ENCODE assay signal across 24 cellular contexts in the genomic region with DNA sequence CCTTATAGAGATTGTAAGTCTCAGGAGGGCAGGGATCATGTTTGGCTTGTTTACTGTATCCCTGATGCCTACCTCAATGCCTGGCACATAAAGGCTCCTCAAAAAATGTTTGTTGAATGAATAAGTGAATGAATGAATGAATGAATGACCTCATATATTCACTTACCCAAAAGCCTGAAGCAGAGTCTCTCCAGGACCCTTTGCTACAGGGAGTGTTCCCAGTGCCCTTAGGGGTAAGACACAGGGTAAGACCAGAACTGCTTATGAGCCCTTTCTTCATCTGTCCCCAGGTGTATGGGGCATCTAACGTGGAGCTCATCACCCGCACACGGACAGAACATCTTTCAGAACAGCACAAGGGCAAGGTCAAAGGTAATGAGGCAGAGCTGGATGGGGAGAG. TPM values are rescaled to one million over a fixed set of nuclear protein-coding genes. Genes with fewer than 3 reads are reported as not detected.
DNase-seq lines count a peak whose midpoint lies in the region; ATAC-seq, FAIRE-seq and TF ChIP-seq lines count a peak whose summit lies in the region.
"Had no signal": no experiment of that assay in that cellular context is flagged by ENCODE, and none has a peak within 500 bp of the region (broad histone marks: within the 10 kb centered on the region; RNA-seq: fewer than 3 reads in every experiment).

No MANE protein-coding gene starts in this region.

- no TSS peak for BruUV-seq in GM12878 (replicated peaks; lab: Mats Ljungman, UMichigan)

- SMC1A ChIA-PET in GM12878 (lab: Charles Lee; ENCODE audit: uncharacterized antibody, unreplicated experiment), result no interaction called here

- WGBS in GM12878 (ENCODE audit: insufficient coverage, insufficient replicate concordance, low lambda C conversion rate, missing lambda C conversion rate), result 87% methylated on average over 3 of the region's 3 CpGs

- intact Hi-C loops in GM12878 (cut with micrococcal nuclease; ENCODE audit: unreplicated experiment), result loop anchor here (10.0 kb wide), 2 partner anchors 76 to 324 kb away; a partner anchor contains a TSS
- intact Hi-C loops in upper lobe of right lung (cut with DNase I), result no loop called here

- no peak overlapping the region for H3K27ac Mint-ChIP-seq in activated T-cell treated with anti-CD3 and anti-CD28 coated beads, Interleukin-2, amount 50 U/mL, for 72 hours
- H3K27ac Mint-ChIP-seq: CD14-positive monocyte; CD4-positive, CD25-positive, alpha-beta regulatory T cell had no signal

- no peaks in the 10 kb centered on the region for H3K36me3 Mint-ChIP-seq in activated T-cell treated with anti-CD3 and anti-CD28 coated beads, Interleukin-2, amount 50 U/mL, for 72 hours (ENCODE audit: insufficient read depth in 2 of 2)
- H3K36me3 Mint-ChIP-seq: CD14-positive monocyte; CD4-positive, CD25-positive, alpha-beta regulatory T cell; CD8-positive, alpha-beta memory T cell had no signal

- no peak overlapping the region for H3K4me3 ChIP-seq in GM12878
- H3K4me3 ChIP-seq in osteoblast (ENCODE audit: insufficient read depth, low read length), result no peak overlapping the region
- H3K4me3 ChIP-seq in upper lobe of right lung, result no peak overlapping the region
- H3K4me3 ChIP-seq: A549, BLaER1 had no signal

- no peaks in the 10 kb centered on the region for H3K9me3 Mint-ChIP-seq in activated T-cell treated with anti-CD3 and anti-CD28 coated beads, Interleukin-2, amount 50 U/mL, for 72 hours
- H3K9me3 Mint-ChIP-seq: CD4-positive, alpha-beta memory T cell; CD4-positive, CD25-positive, alpha-beta regulatory T cell; CD8-positive, alpha-beta memory T cell had no signal

- RAD21 ChIA-PET in GM12878 (lab: Charles Lee; ENCODE audit: unreplicated experiment), result interaction anchor here (0.6 kb wide), 1 partner anchor 169 kb away, joined by 3 read pairs; no protein-coding TSS in a partner anchor

- no peak overlapping the region for H3K9ac ChIP-seq in GM12878 (ENCODE audit: control insufficient read depth, insufficient read depth, low read length)
- H3K9ac ChIP-seq: BLaER1 had no signal

- CTCF ChIA-PET in GM12878 (lab: Yijun Ruan, JAX), result no interaction called here

- no peak overlapping the region for H3K27ac ChIP-seq in GM12878 (ENCODE audit: control insufficient read depth, insufficient read depth)
- no peak overlapping the region for H3K27ac ChIP-seq in osteoblast (ENCODE audit: low read depth, low read length)
- H3K27ac ChIP-seq in upper lobe of right lung, result no peak overlapping the region
- H3K27ac ChIP-seq: 22Rv1, A549, BLaER1 had no signal

- TF ChIP-seq POLR2A in GM12878 (IDR thresholded peaks at IDR 0.05; ENCODE audit: low read depth, low read length), result no peak

- TF ChIP-seq CTCF in GM12878 (IDR thresholded peaks at IDR 0.05 in 2 of 3, conservative IDR thresholded peaks at IDR 0.05 in 1 of 3; ENCODE audit: control insufficient read depth in 2 of 3, extremely low read depth in 1 of 3, insufficient read depth in 1 of 3, low read depth in 3 of 3, low read length in 3 of 3) (no peak), osteoblast (IDR thresholded peaks at IDR 0.05; ENCODE audit: extremely low read depth, low read depth, low read length) (no peak), upper lobe of right lung (IDR thresholded peaks at IDR 0.05) (no peak)

- H3K36me3 ChIP-seq in GM12878 (ENCODE audit: control insufficient read depth in 2 of 2, insufficient read depth in 2 of 2, low read length in 1 of 2) (no peaks in the 10 kb centered on the region), osteoblast (ENCODE audit: insufficient read depth, low read length) (no peaks in the 10 kb centered on the region), upper lobe of right lung (no peaks in the 10 kb centered on the region)

- TF ChIP-seq RAD21 in GM12878 (IDR thresholded peaks at IDR 0.05; ENCODE audit: insufficient read depth, low read depth, low read length), result no peak

- no peak for TF ChIP-seq EP300 in GM12878 (IDR thresholded peaks at IDR 0.05; ENCODE audit: borderline replicate concordance in 1 of 2, control insufficient read depth in 1 of 2, low read depth in 2 of 2, low read length in 2 of 2)

- H3K4me1 ChIP-seq in GM12878 (ENCODE audit: control insufficient read depth, insufficient read depth, low read length) (peaks cover 14% of the 10 kb centered on the region), osteoblast (ENCODE audit: insufficient read depth, low read length) (peaks cover 6% of the 10 kb centered on the region), upper lobe of right lung (peaks cover 20% of the 10 kb centered on the region)
- H3K4me1 ChIP-seq: BE2C had no signal

- no peak overlapping the region for H3K4me3 Mint-ChIP-seq in activated T-cell treated with anti-CD3 and anti-CD28 coated beads, Interleukin-2, amount 50 U/mL, for 72 hours
- H3K4me3 Mint-ChIP-seq: CD14-positive monocyte had no signal

- H3K27me3 ChIP-seq in GM12878 (replicated peaks in 1 of 2; ENCODE audit: control insufficient read depth in 2 of 2, insufficient read depth in 2 of 2, low read length in 1 of 2) (no peaks in the 10 kb centered on the region), osteoblast (ENCODE audit: insufficient read depth, low read length) (no peaks in the 10 kb centered on the region), upper lobe of right lung (no peaks in the 10 kb centered on the region)
- H3K27me3 ChIP-seq: BE2C, BLaER1 had no signal

- peak; percentile 1 for DNase-seq in Ammon's horn (ENCODE audit: low spot score)
- DNase-seq in GM12878 (ENCODE audit: low read depth, low spot score), result no peak
- DNase-seq in osteoblast (ENCODE audit: insufficient read length, low spot score, missing footprints), result peak; percentile 60
- DNase-seq in upper lobe of right lung, result peak; percentile 26
- no peak for DNase-seq in activated T-cell treated with anti-CD3 and anti-CD28 coated beads, Interleukin-2, amount 50 U/mL, for 72 hours
- DNase-seq in GOT3 (lab: John Stamatoyannopoulos, UW), result no peak
- DNase-seq: AML-193; BE2C; C1 segment of cervical spinal cord; CD4-positive, alpha-beta memory T cell; CD4-positive, CD25-positive, alpha-beta regulatory T cell; CD8-positive, alpha-beta memory T cell; COR-L47; DMS79 treated with DMSO at 0.1 percent for 48 hours; GF-D8 had no signal

- H2AFZ ChIP-seq in GM12878 (ENCODE audit: control insufficient read depth, low read depth, low read length) (no peak overlapping the region), osteoblast (ENCODE audit: low read length) (no peak overlapping the region)

- H3K4me1 Mint-ChIP-seq in activated T-cell treated with anti-CD3 and anti-CD28 coated beads, Interleukin-2, amount 50 U/mL, for 72 hours (ENCODE audit: low read depth), result peaks cover 16% of the 10 kb centered on the region

- no peak for FAIRE-seq in GM12878 (lab: Jason Lieb, UNC)
- FAIRE-seq: A549, D721Med, G401.6, GM12892, GM18507 had no signal

- no peaks in the 10 kb centered on the region for H3K27me3 Mint-ChIP-seq in activated T-cell treated with anti-CD3 and anti-CD28 coated beads, Interleukin-2, amount 50 U/mL, for 72 hours (ENCODE audit: low read depth)
- H3K27me3 Mint-ChIP-seq: CD4-positive, alpha-beta memory T cell; CD4-positive, CD25-positive, alpha-beta regulatory T cell; CD8-positive, alpha-beta memory T cell had no signal

- in situ Hi-C loops in GM12878 (cut with MboI), result no loop called here

- POLR2A ChIA-PET in GM12878 (lab: Charles Lee), result no interaction called here

- H3K4me2 ChIP-seq in GM12878 (ENCODE audit: control insufficient read depth, insufficient read depth) (no peak overlapping the region), osteoblast (ENCODE audit: insufficient read depth, low read length) (no peak overlapping the region)
- H3K4me2 ChIP-seq: A549, BLaER1 had no signal

- no peaks in the 10 kb centered on the region for H3K9me3 ChIP-seq in GM12878 (replicated peaks; ENCODE audit: control insufficient read depth, insufficient read depth, low read length)
- no peaks in the 10 kb centered on the region for H3K9me3 ChIP-seq in osteoblast (ENCODE audit: low read depth, low read length)
- no peaks in the 10 kb centered on the region for H3K9me3 ChIP-seq in upper lobe of right lung
- H3K9me3 ChIP-seq: A549, BE2C, BLaER1 had no signal

- no peak for ATAC-seq in GM12878
- no peak for ATAC-seq in upper lobe of right lung
- no peak for ATAC-seq in activated T-cell treated with anti-CD3 and anti-CD28 coated beads, Interleukin-2, amount 50 U/mL, for 72 hours (replicated peaks in 1 of 2)
- ATAC-seq in HG02798 (IDR thresholded peaks at IDR 0.05; ENCODE audit: poor library complexity, unreplicated experiment), result no peak
- ATAC-seq: A549 had no signal

- no peaks in the 10 kb centered on the region for H4K20me1 ChIP-seq in GM12878 (ENCODE audit: control insufficient read depth, insufficient read depth)
- no peaks in the 10 kb centered on the region for H4K20me1 ChIP-seq in osteoblast (ENCODE audit: insufficient read depth, low read length)

- H3K79me2 ChIP-seq in GM12878 (ENCODE audit: control insufficient read depth, insufficient read depth, low read length), result no peaks in the 10 kb centered on the region
- no peaks in the 10 kb centered on the region for H3K79me2 ChIP-seq in osteoblast (ENCODE audit: insufficient read depth, low read length)

RNA-seq across cellular contexts. Expression of a gene that starts 12.3 kb away (rescaled TPM):
- 4.0 and 4.3 TPM in 2 replicates for total RNA-seq in GM12878 (2013; cell fraction: nucleolus; rRNA removed)
- 2.6 and 3.6 TPM in 2 replicates for total RNA-seq in GM12878 (2014; rRNA removed)
- 0.63 and 0.69 TPM in 2 replicates for total RNA-seq in GM12878 (2014; rRNA removed; fragmentation: Illumina TruSeq; extraction: Trizol)
- 3.2 and 3.7 TPM in 2 replicates for total RNA-seq in GM12878 (2021)
- polyA plus RNA-seq in GM12878 (2011; ENCODE audit: low read depth), result 0.80 TPM
- polyA plus RNA-seq in GM12878 (2011; rRNA removed), result 0.69 and 0.87 TPM in 2 replicates
- polyA plus RNA-seq in GM12878 (2011; cell fraction: cytosol; rRNA removed), result 0.60 and 0.99 TPM in 2 replicates
- 12.2 and 15.8 TPM in 2 replicates for polyA plus RNA-seq in GM12878 (2011; cell fraction: nucleus; rRNA removed)
- 2.5 and 2.6 TPM in 2 replicates for polyA plus RNA-seq in GM12878 (2012)
- 1.3 and 1.9 TPM in 2 replicates for polyA plus RNA-seq in GM12878 (2014; fragmentation: Illumina TruSeq; extraction: Trizol)
- under 1 TPM in 1 of 2 experiments, not detected in 1; 0.26 TPM for polyA plus RNA-seq in GM12878 (2014; fragmentation: Nextera tagmentation; extraction: Ambion mirVana)
- 5.0 and 5.4 TPM in 2 replicates for polyA plus RNA-seq in GM12878 (2014; rRNA removed)
- 1 to 10 TPM; 1.7 to 3.3 TPM for polyA plus RNA-seq in GM12878 (2016; fragmentation: Nextera tagmentation; extraction: Ambion mirVana)
- polyA minus RNA-seq in GM12878 (2011; rRNA and poly(A)+ RNA removed), result 0.72 and 1.2 TPM in 2 replicates
- not detected in 2 replicates for polyA minus RNA-seq in GM12878 (2011; cell fraction: cytosol; rRNA and poly(A)+ RNA removed)
- 1.6 and 2.0 TPM in 2 replicates for polyA minus RNA-seq in GM12878 (2011; cell fraction: nucleus; rRNA and poly(A)+ RNA removed)
- total RNA-seq in osteoblast, result 12.7 and 20.3 TPM in 2 replicates
- 7.7 TPM for total RNA-seq in upper lobe of right lung
- total RNA-seq in activated T-cell treated with anti-CD3 and anti-CD28 coated beads, Interleukin-2, amount 50 U/mL, for 72 hours, result 10 to 100 TPM; 10.4 to 13.9 TPM
- polyA plus RNA-seq: CD14-positive monocyte; CD4-positive, alpha-beta memory T cell had no signal

RNA-seq across cellular contexts. Expression of a gene that starts 17.5 kb away (rescaled TPM):
- 12.6 and 16.8 TPM in 2 replicates for total RNA-seq in GM12878 (2013; cell fraction: nucleolus; rRNA removed)
- total RNA-seq in GM12878 (2014; rRNA removed) (7.1 and 8.5 TPM in 2 replicates), GM12878 (2014; rRNA removed; fragmentation: Illumina TruSeq; extraction: Trizol) (2.5 and 2.9 TPM in 2 replicates), GM12878 (2021) (14.0 and 15.0 TPM in 2 replicates), osteoblast (13.0 and 18.5 TPM in 2 replicates), upper lobe of right lung (6.8 TPM)
- 0.56 TPM for polyA plus RNA-seq in GM12878 (2011; ENCODE audit: low read depth)
- polyA plus RNA-seq in GM12878 (2011; rRNA removed) (1.3 and 3.0 TPM in 2 replicates), GM12878 (2014; fragmentation: Illumina TruSeq; extraction: Trizol) (1.5 and 4.0 TPM in 2 replicates), GM12878 (2014; fragmentation: Nextera tagmentation; extraction: Ambion mirVana) (under 1 TPM; 0.18 to 0.53 TPM), GM12878 (2014; rRNA removed) (14.9 and 15.9 TPM in 2 replicates), GM12878 (2016; fragmentation: Nextera tagmentation; extraction: Ambion mirVana) (1 to 10 TPM; 1.6 to 2.1 TPM)
- polyA plus RNA-seq in GM12878 (2011; cell fraction: cytosol; rRNA removed), result 3.2 and 6.8 TPM in 2 replicates
- polyA plus RNA-seq in GM12878 (2011; cell fraction: nucleus; rRNA removed), result 64.3 and 77.7 TPM in 2 replicates
- 2.0 and 3.5 TPM in 2 replicates for polyA plus RNA-seq in GM12878 (2012)
- 2.6 and 5.8 TPM in 2 replicates for polyA minus RNA-seq in GM12878 (2011; rRNA and poly(A)+ RNA removed)
- 3.2 and 4.6 TPM in 2 replicates for polyA minus RNA-seq in GM12878 (2011; cell fraction: cytosol; rRNA and poly(A)+ RNA removed)
- 8.9 and 16.6 TPM in 2 replicates for polyA minus RNA-seq in GM12878 (2011; cell fraction: nucleus; rRNA and poly(A)+ RNA removed)
- total RNA-seq in activated T-cell treated with anti-CD3 and anti-CD28 coated beads, Interleukin-2, amount 50 U/mL, for 72 hours, result 10 to 100 TPM in 1 of 2 donors, 1 to 10 TPM in 1; 7.9 to 13.5 TPM
- polyA plus RNA-seq: CD14-positive monocyte; CD4-positive, alpha-beta memory T cell had no signal

RNA-seq across cellular contexts. Expression of a gene that starts 20.9 kb away (rescaled TPM):
- 31.4 and 40.8 TPM in 2 replicates for total RNA-seq in GM12878 (2013; cell fraction: nucleolus; rRNA removed)
- total RNA-seq in GM12878 (2014; rRNA removed), result 24.2 and 30.6 TPM in 2 replicates
- total RNA-seq in GM12878 (2014; rRNA removed; fragmentation: Illumina TruSeq; extraction: Trizol), result 15.4 and 16.1 TPM in 2 replicates
- 45.1 and 45.3 TPM in 2 replicates for total RNA-seq in GM12878 (2021)
- polyA plus RNA-seq in GM12878 (2011; ENCODE audit: low read depth), result 6.9 TPM
- polyA plus RNA-seq in GM12878 (2011; rRNA removed), result 11.3 and 25.6 TPM in 2 replicates
- 19.7 and 24.9 TPM in 2 replicates for polyA plus RNA-seq in GM12878 (2011; cell fraction: cytosol; rRNA removed)
- 76.5 and 89.1 TPM in 2 replicates for polyA plus RNA-seq in GM12878 (2011; cell fraction: nucleus; rRNA removed)
- polyA plus RNA-seq in GM12878 (2012), result 19.0 and 19.4 TPM in 2 replicates
- 20.0 and 32.4 TPM in 2 replicates for polyA plus RNA-seq in GM12878 (2014; fragmentation: Illumina TruSeq; extraction: Trizol)
- polyA plus RNA-seq in GM12878 (2014; fragmentation: Nextera tagmentation; extraction: Ambion mirVana), result under 1 TPM; 0.24 to 0.58 TPM
- 33.7 and 34.2 TPM in 2 replicates for polyA plus RNA-seq in GM12878 (2014; rRNA removed)
- polyA plus RNA-seq in GM12878 (2016; fragmentation: Nextera tagmentation; extraction: Ambion mirVana), result 1 to 10 TPM; 4.4 to 4.9 TPM
- 24.4 and 31.5 TPM in 2 replicates for polyA minus RNA-seq in GM12878 (2011; rRNA and poly(A)+ RNA removed)
- 15.8 and 24.1 TPM in 2 replicates for polyA minus RNA-seq in GM12878 (2011; cell fraction: cytosol; rRNA and poly(A)+ RNA removed)
- 33.0 and 56.8 TPM in 2 replicates for polyA minus RNA-seq in GM12878 (2011; cell fraction: nucleus; rRNA and poly(A)+ RNA removed)
- 31.8 and 34.4 TPM in 2 replicates for total RNA-seq in osteoblast
- 64.8 TPM for total RNA-seq in upper lobe of right lung
- 10 to 100 TPM; 45.0 to 47.4 TPM for total RNA-seq in activated T-cell treated with anti-CD3 and anti-CD28 coated beads, Interleukin-2, amount 50 U/mL, for 72 hours

RNA-seq across cellular contexts. Expression of a gene that starts 41.9 kb away (rescaled TPM):
- total RNA-seq in GM12878 (2013; cell fraction: nucleolus; rRNA removed), result 36.6 and 40.4 TPM in 2 replicates
- 30.9 and 33.4 TPM in 2 replicates for total RNA-seq in GM12878 (2014; rRNA removed)
- 8.6 and 10.4 TPM in 2 replicates for total RNA-seq in GM12878 (2014; rRNA removed; fragmentation: Illumina TruSeq; extraction: Trizol)
- total RNA-seq in GM12878 (2021), result 38.5 and 40.1 TPM in 2 replicates
- polyA plus RNA-seq in GM12878 (2011; ENCODE audit: low read depth), result 5.4 TPM
- polyA plus RNA-seq in GM12878 (2011; rRNA removed), result 5.5 and 8.8 TPM in 2 replicates
- polyA plus RNA-seq in GM12878 (2011; cell fraction: cytosol; rRNA removed), result 9.9 and 18.4 TPM in 2 replicates
- polyA plus RNA-seq in GM12878 (2011; cell fraction: nucleus; rRNA removed), result 229 and 261 TPM in 2 replicates
- polyA plus RNA-seq in GM12878 (2012), result 25.2 and 26.9 TPM in 2 replicates
- 0.97 and 4.5 TPM in 2 replicates for polyA plus RNA-seq in GM12878 (2014; fragmentation: Illumina TruSeq; extraction: Trizol)
- under 1 TPM in 1 of 2 experiments, not detected in 1; 0.31 TPM for polyA plus RNA-seq in GM12878 (2014; fragmentation: Nextera tagmentation; extraction: Ambion mirVana)
- 45.1 and 54.2 TPM in 2 replicates for polyA plus RNA-seq in GM12878 (2014; rRNA removed)
- polyA plus RNA-seq in GM12878 (2016; fragmentation: Nextera tagmentation; extraction: Ambion mirVana), result 10 to 100 TPM; 19.5 to 22.9 TPM
- polyA minus RNA-seq in GM12878 (2011; rRNA and poly(A)+ RNA removed), result 3.3 and 10.7 TPM in 2 replicates
- polyA minus RNA-seq in GM12878 (2011; cell fraction: cytosol; rRNA and poly(A)+ RNA removed), result 4.1 and 7.7 TPM in 2 replicates
- polyA minus RNA-seq in GM12878 (2011; cell fraction: nucleus; rRNA and poly(A)+ RNA removed), result 26.0 and 38.0 TPM in 2 replicates
- 57.2 and 57.5 TPM in 2 replicates for total RNA-seq in osteoblast
- total RNA-seq in upper lobe of right lung, result 51.9 TPM
- total RNA-seq in activated T-cell treated with anti-CD3 and anti-CD28 coated beads, Interleukin-2, amount 50 U/mL, for 72 hours, result 100 to 1,000 TPM in 1 of 2 donors, 10 to 100 TPM in 1; 77.4 to 103 TPM

RNA-seq across cellular contexts. Expression of a gene that starts 43.6 kb away (rescaled TPM):
- total RNA-seq in GM12878 (2013; cell fraction: nucleolus; rRNA removed), result 7.5 and 8.0 TPM in 2 replicates
- total RNA-seq in GM12878 (2014; rRNA removed) (6.5 and 7.5 TPM in 2 replicates), GM12878 (2014; rRNA removed; fragmentation: Illumina TruSeq; extraction: Trizol) (5.1 and 5.2 TPM in 2 replicates), GM12878 (2021) (9.0 and 9.2 TPM in 2 replicates), osteoblast (8.8 and 9.4 TPM in 2 replicates), upper lobe of right lung (10.9 TPM)
- polyA plus RNA-seq in GM12878 (2011; ENCODE audit: low read depth), result 2.0 TPM
- polyA plus RNA-seq in GM12878 (2011; rRNA removed) (4.1 and 4.7 TPM in 2 replicates), GM12878 (2014; fragmentation: Illumina TruSeq; extraction: Trizol) (5.3 and 5.8 TPM in 2 replicates), GM12878 (2014; fragmentation: Nextera tagmentation; extraction: Ambion mirVana) (1 to 10 TPM; 2.1 to 2.6 TPM), GM12878 (2014; rRNA removed) (5.9 and 6.1 TPM in 2 replicates), GM12878 (2016; fragmentation: Nextera tagmentation; extraction: Ambion mirVana) (1 to 10 TPM; 2.6 to 3.9 TPM)
- 4.1 and 5.8 TPM in 2 replicates for polyA plus RNA-seq in GM12878 (2011; cell fraction: cytosol; rRNA removed)
- polyA plus RNA-seq in GM12878 (2011; cell fraction: nucleus; rRNA removed), result 5.9 and 6.4 TPM in 2 replicates
- 3.5 and 4.7 TPM in 2 replicates for polyA plus RNA-seq in GM12878 (2012)
- 5.5 and 8.8 TPM in 2 replicates for polyA minus RNA-seq in GM12878 (2011; rRNA and poly(A)+ RNA removed)
- polyA minus RNA-seq in GM12878 (2011; cell fraction: cytosol; rRNA and poly(A)+ RNA removed), result 3.5 and 3.7 TPM in 2 replicates
- 3.4 and 6.5 TPM in 2 replicates for polyA minus RNA-seq in GM12878 (2011; cell fraction: nucleus; rRNA and poly(A)+ RNA removed)
- 1 to 10 TPM; 7.4 to 7.7 TPM for total RNA-seq in activated T-cell treated with anti-CD3 and anti-CD28 coated beads, Interleukin-2, amount 50 U/mL, for 72 hours

Comparison
In these comparisons a context has a peak if more than half of its experiments do, and no peak if none do; other contexts are left out.
1. DNase-seq: peak in Ammon's horn (single experiment), osteoblast (single experiment) and upper lobe of right lung (single experiment); none in GM12878 (single experiment), activated T-cell treated with anti-CD3 and anti-CD28 coated beads, Interleukin-2, amount 50 U/mL, for 72 hours (0 of 2) and GOT3 (single experiment).